Comparison of ENCODE assay signal across 22 cellular contexts in the genomic region with DNA sequence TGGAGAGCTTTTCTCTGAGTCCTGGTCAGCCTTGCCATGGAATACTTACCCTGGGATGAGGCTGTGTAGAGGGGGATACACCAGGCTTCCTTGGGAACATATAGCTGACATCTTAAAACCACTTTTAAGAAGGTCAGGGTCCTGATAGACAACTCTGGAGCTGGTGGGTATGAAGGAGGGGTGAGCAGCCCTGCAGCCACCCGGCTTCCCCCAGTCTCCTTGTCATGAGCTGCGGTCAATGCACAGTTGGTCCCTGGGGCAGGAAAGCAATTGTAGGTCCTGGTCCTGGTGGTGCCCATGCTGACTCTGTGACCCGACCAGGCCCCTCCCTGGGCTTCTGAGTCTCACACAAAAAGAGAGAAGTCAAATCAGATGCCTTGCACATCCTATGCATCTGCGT.
DNase-seq lines count a peak whose midpoint lies in the region; ATAC-seq, FAIRE-seq and TF ChIP-seq lines count a peak whose summit lies in the region.
"Had no signal": no experiment of that assay in that cellular context is flagged by ENCODE, and none has a peak within 500 bp of the region (broad histone marks: within the 10 kb centered on the region; RNA-seq: fewer than 3 reads in every experiment).

No MANE protein-coding gene starts in this region.

- no peaks in the 10 kb centered on the region for H3K4me1 Mint-ChIP-seq in endodermal cell

- H3K27me3 Mint-ChIP-seq in endodermal cell (ENCODE audit: insufficient read depth): peaks cover 4% of the 10 kb centered on the region

- no peak overlapping the region for H3K27ac ChIP-seq in right atrium auricular region
- H3K27ac ChIP-seq in endodermal cell (ENCODE audit: low read depth, low read length): no peak overlapping the region
- H3K27ac ChIP-seq in osteoblast (ENCODE audit: low read depth, low read length): no peak overlapping the region
- H3K27ac ChIP-seq in pancreas: no peak overlapping the region
- H3K27ac ChIP-seq: GM23248, KMS-11, PC-9 had no signal

- ATAC-seq in Right ventricle myocardium superior (ENCODE audit: poor library complexity): no peak
- no peak for ATAC-seq in pancreas
- ATAC-seq: CD8-positive, alpha-beta T cell; Right ventricle myocardium inferior had no signal

- H3K36me3 Mint-ChIP-seq in endodermal cell (ENCODE audit: low read depth): no peaks in the 10 kb centered on the region
- H3K36me3 Mint-ChIP-seq: CD8-positive, alpha-beta T cell had no signal

- TF ChIP-seq CTCF in right atrium auricular region (IDR thresholded peaks at IDR 0.05): no peak
- no peak for TF ChIP-seq CTCF in endodermal cell (conservative IDR thresholded peaks at IDR 0.05)
- no peak for TF ChIP-seq CTCF in osteoblast (IDR thresholded peaks at IDR 0.05; ENCODE audit: extremely low read depth, low read depth, low read length)
- no peak for TF ChIP-seq CTCF in pancreas (IDR thresholded peaks at IDR 0.05)

- H3K9me3 ChIP-seq in right atrium auricular region (peaks cover 0 to 17% of the 10 kb centered on the region in 2 donors), endodermal cell (ENCODE audit: control insufficient read depth, low read length) (peaks cover 11% of the 10 kb centered on the region), osteoblast (ENCODE audit: low read depth, low read length) (no peaks in the 10 kb centered on the region), pancreas (no peaks in the 10 kb centered on the region)
- H3K9me3 ChIP-seq: HAP-1 had no signal

- no peaks in the 10 kb centered on the region for H3K27me3 ChIP-seq in right atrium auricular region
- no peaks in the 10 kb centered on the region for H3K27me3 ChIP-seq in endodermal cell (ENCODE audit: control insufficient read depth, insufficient read depth, low read length, poor library complexity, severe bottlenecking)
- H3K27me3 ChIP-seq in osteoblast (ENCODE audit: insufficient read depth, low read length): no peaks in the 10 kb centered on the region
- no peaks in the 10 kb centered on the region for H3K27me3 ChIP-seq in pancreas

- peaks cover 19% of the 10 kb centered on the region for H3K9me3 Mint-ChIP-seq in endodermal cell
- H3K9me3 Mint-ChIP-seq: HFFc6 had no signal

- H3K79me2 ChIP-seq in osteoblast (ENCODE audit: insufficient read depth, low read length): no peaks in the 10 kb centered on the region

- no peaks in the 10 kb centered on the region for H3K36me3 ChIP-seq in right atrium auricular region
- H3K36me3 ChIP-seq in endodermal cell (ENCODE audit: control insufficient read depth, insufficient read depth, low read length): no peaks in the 10 kb centered on the region
- H3K36me3 ChIP-seq in osteoblast (ENCODE audit: insufficient read depth, low read length): no peaks in the 10 kb centered on the region
- H3K36me3 ChIP-seq in pancreas: no peaks in the 10 kb centered on the region
- H3K36me3 ChIP-seq: HAP-1 had no signal

- no peak overlapping the region for H2AFZ ChIP-seq in osteoblast (ENCODE audit: low read length)
- H2AFZ ChIP-seq: GM23248, PC-9 had no signal

- H3K4me3 ChIP-seq in right atrium auricular region (no peak overlapping the region), endodermal cell (ENCODE audit: low read length) (no peak overlapping the region), osteoblast (ENCODE audit: insufficient read depth, low read length) (no peak overlapping the region), pancreas (no peak overlapping the region)
- H3K4me3 ChIP-seq: GM23248, HAP-1, PC-9 had no signal

- no peak overlapping the region for H3K27ac Mint-ChIP-seq in endodermal cell
- H3K27ac Mint-ChIP-seq: CD8-positive, alpha-beta T cell; HFFc6 had no signal

- no peaks in the 10 kb centered on the region for H3K4me1 ChIP-seq in right atrium auricular region
- H3K4me1 ChIP-seq in endodermal cell (ENCODE audit: control insufficient read depth, insufficient read depth, low read length): no peaks in the 10 kb centered on the region
- H3K4me1 ChIP-seq in osteoblast (ENCODE audit: insufficient read depth, low read length): no peaks in the 10 kb centered on the region
- no peaks in the 10 kb centered on the region for H3K4me1 ChIP-seq in pancreas
- H3K4me1 ChIP-seq: Caco-2, HAP-1 had no signal

- no peak overlapping the region for H3K4me3 Mint-ChIP-seq in endodermal cell
- H3K4me3 Mint-ChIP-seq: CD8-positive, alpha-beta T cell; HFFc6 had no signal

- intact Hi-C loops in Right ventricle myocardium superior (cut with DNase I): no loop called here
- intact Hi-C loops in pancreas (cut with DNase I): loop anchor here in 1 of 3 donors (10.0 kb wide), 1 partner anchor 279 kb away; no protein-coding TSS in a partner anchor

- WGBS in endodermal cell (ENCODE audit: insufficient coverage in 1 of 2, insufficient read length in 1 of 2), 2 experiments: 81 to 86% methylated on average over 4 of the region's 4 CpGs
- WGBS in pancreas, 2 donors: 58 to 74% methylated on average over 4 of the region's 4 CpGs

- no peak overlapping the region for H3K4me2 ChIP-seq in osteoblast (ENCODE audit: insufficient read depth, low read length)
- H3K4me2 ChIP-seq: KMS-11, PC-9 had no signal

- in situ Hi-C loops in KBM-7 (cut with MboI; ENCODE audit: low pct_unique_long_range_greater_than_20kb, low sequenced_read_pairs): no loop called here

- FAIRE-seq in pancreas (lab: Jason Lieb, UNC): no peak
- FAIRE-seq: G401.6 had no signal

- DNase-seq in right atrium auricular region (ENCODE audit: low spot score): peak; percentile 26
- DNase-seq in Right ventricle myocardium superior: no peak
- peak; percentile 10 for DNase-seq in endodermal cell
- DNase-seq in osteoblast (ENCODE audit: insufficient read length, low spot score, missing footprints): peak; percentile 71
- no peak for DNase-seq in KBM-7
- no peak for DNase-seq in pancreas
- DNase-seq in NCI-H2107 treated with DMSO at 0.1 percent for 48 hours (lab: John Stamatoyannopoulos, UW; ENCODE audit: unreplicated experiment): no peak
- DNase-seq: C1 segment of cervical spinal cord, Caco-2, GM23248, HFFc6, IMR-90, MM.1S, NCI-H2029, NCI-H446 treated with DMSO at 0.1 percent for 48 hours, NCI-H526 treated with DMSO at 0.1 percent for 48 hours, PC-9 had no signal

- no peak overlapping the region for H3K9ac ChIP-seq in endodermal cell (ENCODE audit: extremely low read depth, low read length, poor library complexity, severe bottlenecking)
- H3K9ac ChIP-seq: GM23248, KMS-11 had no signal

- H4K20me1 ChIP-seq in osteoblast (ENCODE audit: insufficient read depth, low read length): no peaks in the 10 kb centered on the region

Comparison
In these comparisons a context has a peak if more than half of its experiments do, and no peak if none do; other contexts are left out.
1. DNase-seq: peak in right atrium auricular region (single experiment), endodermal cell (single experiment) and osteoblast (single experiment); none in Right ventricle myocardium superior (single experiment), KBM-7 (single experiment), pancreas (0 of 6) and NCI-H2107 treated with DMSO at 0.1 percent for 48 hours (single experiment).